In genomic region chr10:49605939-49606509, GRCh38 we compare ENCODE assay signal across 22 cellular contexts. TPM values are rescaled to one million over a fixed set of nuclear protein-coding genes. Genes with fewer than 3 reads are reported as not detected.
A peak's percentile ranks its signal among the peaks of the same experiment; 100 is the strongest.
DNase-seq lines count a peak whose midpoint lies in the region; ATAC-seq and TF ChIP-seq lines count a peak whose summit lies in the region.
"Had no signal": no experiment of that assay in that cellular context is flagged by ENCODE, and none has a peak within 500 bp of the region (broad histone marks: within the 10 kb centered on the region; RNA-seq: fewer than 3 reads in every experiment).

No MANE protein-coding gene starts in this region.

- H3K27me3 ChIP-seq in H7 (ENCODE audit: control insufficient read depth, insufficient read depth, low read length) (peaks cover 61% of the 10 kb centered on the region), upper lobe of right lung (peaks cover 59% of the 10 kb centered on the region)

- intact Hi-C loops in upper lobe of right lung (cut with DNase I): no loop called here

- peak; percentile 13 for DNase-seq in activated CD8-positive, alpha-beta memory T cell treated with anti-CD3 and anti-CD28 coated beads for 24 hours
- no peak for DNase-seq in activated CD8-positive, alpha-beta memory T cell treated with anti-CD3 and anti-CD28 coated beads, Interleukin-2, amount 50 U/mL, for 4 hours
- DNase-seq in H7: peak; percentile 17
- peak; percentile 50 for DNase-seq in coronary artery (ENCODE audit: low spot score)
- peak; percentile 34 for DNase-seq in upper lobe of right lung
- DNase-seq: activated B cell treated with CpG ODN at 0.5 μM for 24 hours; activated CD8-positive, alpha-beta T cell treated with anti-CD3 and anti-CD28 coated beads for 36 hours; activated naive CD4-positive, alpha-beta T cell treated with Interleukin-2 at 50 U/mL for 16 hours; activated T-cell treated with anti-CD3 and anti-CD28 coated beads, Interleukin-2, amount 50 U/mL, for 24 hours; effector memory CD4-positive, alpha-beta T cell; foreskin fibroblast; heart right ventricle; NCI-H146; NCI-H748 treated with DMSO at 0.1 percent for 48 hours; T-helper 9 cell had no signal

- ATAC-seq in upper lobe of right lung (no peak), HG03139 (IDR thresholded peaks at IDR 0.05; ENCODE audit: unreplicated experiment) (no peak), HG03378 (IDR thresholded peaks at IDR 0.05; ENCODE audit: unreplicated experiment) (no peak)

- H3K9me3 ChIP-seq in upper lobe of right lung: no peaks in the 10 kb centered on the region
- H3K9me3 ChIP-seq: adrenal gland, heart right ventricle had no signal

- no peaks in the 10 kb centered on the region for H3K36me3 ChIP-seq in H7 (replicated peaks; ENCODE audit: control insufficient read depth, insufficient read depth, low read length)
- H3K36me3 ChIP-seq in upper lobe of right lung: no peaks in the 10 kb centered on the region
- H3K36me3 ChIP-seq: adrenal gland, heart right ventricle had no signal

- no peaks in the 10 kb centered on the region for H3K4me1 ChIP-seq in upper lobe of right lung

- no peak overlapping the region for H3K4me3 ChIP-seq in H7 (ENCODE audit: insufficient read depth, low read depth, low read length)
- no peak overlapping the region for H3K4me3 ChIP-seq in coronary artery
- H3K4me3 ChIP-seq in upper lobe of right lung: no peak overlapping the region
- H3K4me3 ChIP-seq: adrenal gland, heart right ventricle, skin epidermis had no signal

- TF ChIP-seq CTCF in coronary artery (IDR thresholded peaks at IDR 0.05): no peak
- TF ChIP-seq CTCF in upper lobe of right lung (IDR thresholded peaks at IDR 0.05): no peak

- no peak overlapping the region for H3K27ac ChIP-seq in coronary artery
- H3K27ac ChIP-seq in upper lobe of right lung: no peak overlapping the region
- H3K27ac ChIP-seq: adrenal gland, heart right ventricle, KMS-11, skin epidermis had no signal

RNA-seq across cellular contexts. Expression of gene SLC18A3, which starts 4.1 kb away (rescaled TPM):
- not detected in 2 replicates for total RNA-seq in H7 (2014; rRNA removed; shearing (Covaris generic))
- not detected for total RNA-seq in upper lobe of right lung
- total RNA-seq: activated B cell treated with CpG ODN at 0.5 μM for 24 hours; activated CD8-positive, alpha-beta T cell treated with anti-CD3 and anti-CD28 coated beads for 36 hours; heart right ventricle; myocyte; subcutaneous adipose tissue had no signal

RNA-seq across cellular contexts. Expression of gene CHAT, which starts 7.8 kb away (rescaled TPM):
- total RNA-seq in H7 (2014; rRNA removed; shearing (Covaris generic)): not detected in 2 replicates
- not detected for total RNA-seq in upper lobe of right lung
- total RNA-seq: activated B cell treated with CpG ODN at 0.5 μM for 24 hours; activated CD8-positive, alpha-beta T cell treated with anti-CD3 and anti-CD28 coated beads for 36 hours; adrenal gland; heart right ventricle; myocyte; subcutaneous adipose tissue had no signal
